Comparison of ENCODE assay signal across 8 cellular contexts in genomic region chr21:38219049-38219628, GRCh38. TPM values are rescaled to one million over a fixed set of nuclear protein-coding genes. Genes with fewer than 3 reads are reported as not detected.
DNase-seq lines count a peak whose midpoint lies in the region; ATAC-seq and TF ChIP-seq lines count a peak whose summit lies in the region.

No MANE protein-coding gene starts in this region.

- peak; percentile 81 for TF ChIP-seq CTCF in activated CD8-positive, alpha-beta T cell treated with anti-CD3 and anti-CD28 coated beads for 36 hours (IDR thresholded peaks at IDR 0.05)
- TF ChIP-seq CTCF in endothelial cell (IDR thresholded peaks at IDR 0.05; ENCODE audit: unreplicated experiment): peak; percentile 93

- H3K18ac ChIP-seq in mesendoderm (ENCODE audit: low read length): no peak overlapping the region

- H3K27me3 ChIP-seq in mesendoderm (ENCODE audit: insufficient read depth, low read length, poor library complexity): no peaks in the 10 kb centered on the region

- DNase-seq in DMS153 (lab: John Stamatoyannopoulos, UW) (peak; percentile 84), NCI-H82 (lab: John Stamatoyannopoulos, UW) (peak; percentile 81), endothelial cell (ENCODE audit: low spot score) (peak; percentile 62), mesendoderm (peak; percentile 84)
- DNase-seq in activated CD8-positive, alpha-beta T cell treated with anti-CD3 and anti-CD28 coated beads for 36 hours: peak; percentile 65
- DNase-seq in stimulated activated CD8-positive, alpha-beta memory T cell treated with anti-CD3 and anti-CD28 coated beads, Interleukin-4, amount 100 ng/mL, for 48 hours: peak; percentile 77

- no peaks in the 10 kb centered on the region for H3K36me3 ChIP-seq in mesendoderm (ENCODE audit: control insufficient read depth, insufficient read depth, low read length)

- no peak overlapping the region for H2BK120ac ChIP-seq in mesendoderm (ENCODE audit: low read depth, low read length)

- H2BK5ac ChIP-seq in mesendoderm (ENCODE audit: low read length): no peak overlapping the region

- H3K36me3 Mint-ChIP-seq in activated CD8-positive, alpha-beta T cell treated with anti-CD3 and anti-CD28 coated beads for 36 hours (ENCODE audit: low read depth): no peaks in the 10 kb centered on the region
- peaks cover 4% of the 10 kb centered on the region for H3K36me3 Mint-ChIP-seq in endothelial cell (ENCODE audit: low read depth, unreplicated experiment)

- peaks cover 13% of the 10 kb centered on the region for H3K9me3 Mint-ChIP-seq in activated CD8-positive, alpha-beta T cell treated with anti-CD3 and anti-CD28 coated beads for 36 hours
- peaks cover 5% of the 10 kb centered on the region for H3K9me3 Mint-ChIP-seq in endothelial cell (ENCODE audit: unreplicated experiment)

- no peaks in the 10 kb centered on the region for H3K4me1 ChIP-seq in mesendoderm (ENCODE audit: control insufficient read depth, low read depth, low read length)

- CTCF ChIA-PET in activated CD8-positive, alpha-beta T cell treated with anti-CD3 and anti-CD28 coated beads for 36 hours (lab: Charles Lee): interaction anchor here (0.6 to 5.2 kb wide), 18 partner anchors 11 to 219 kb away, joined by 3 to 55 read pairs (median 4); no protein-coding TSS in a partner anchor

- H3K79me1 ChIP-seq in mesendoderm (ENCODE audit: low read length): no peaks in the 10 kb centered on the region

- H3K23ac ChIP-seq in mesendoderm (ENCODE audit: low read length): no peak overlapping the region

- H3K4me3 Mint-ChIP-seq in activated CD8-positive, alpha-beta T cell treated with anti-CD3 and anti-CD28 coated beads for 36 hours: no peak overlapping the region
- no peak overlapping the region for H3K4me3 Mint-ChIP-seq in endothelial cell (ENCODE audit: unreplicated experiment)

- H3K27me3 Mint-ChIP-seq in activated CD8-positive, alpha-beta T cell treated with anti-CD3 and anti-CD28 coated beads for 36 hours: no peaks in the 10 kb centered on the region
- no peaks in the 10 kb centered on the region for H3K27me3 Mint-ChIP-seq in endothelial cell (ENCODE audit: unreplicated experiment)

- H2BK15ac ChIP-seq in mesendoderm (replicated peaks; ENCODE audit: low read depth): no peak overlapping the region

- H3K9ac ChIP-seq in mesendoderm (ENCODE audit: low read length): no peak overlapping the region

- H3K4ac ChIP-seq in mesendoderm (ENCODE audit: low read depth, low read length): no peak overlapping the region

- intact Hi-C loops in activated CD8-positive, alpha-beta T cell treated with anti-CD3 and anti-CD28 coated beads for 36 hours (cut with micrococcal nuclease): loop anchor here (5.0 kb wide), 1 partner anchor 133 kb away; no protein-coding TSS in a partner anchor

- POLR2A ChIA-PET in activated CD8-positive, alpha-beta T cell treated with anti-CD3 and anti-CD28 coated beads for 36 hours (lab: Charles Lee): interaction anchor here (0.6 kb wide), 2 partner anchors 53 to 113 kb away, joined by 3 read pairs; no protein-coding TSS in a partner anchor

- peak; percentile 48 for ATAC-seq in HG03354 (IDR thresholded peaks at IDR 0.05; ENCODE audit: poor library complexity, severe bottlenecking, unreplicated experiment)
- ATAC-seq in activated CD8-positive, alpha-beta T cell treated with anti-CD3 and anti-CD28 coated beads for 36 hours: peak; percentile 47
- no peak for ATAC-seq in GM21786 (IDR thresholded peaks at IDR 0.05; ENCODE audit: unreplicated experiment)

- H3K27ac ChIP-seq in mesendoderm (ENCODE audit: low read depth, low read length): no peak overlapping the region

- H3K4me1 Mint-ChIP-seq in activated CD8-positive, alpha-beta T cell treated with anti-CD3 and anti-CD28 coated beads for 36 hours (ENCODE audit: low read depth): no peaks in the 10 kb centered on the region
- no peaks in the 10 kb centered on the region for H3K4me1 Mint-ChIP-seq in endothelial cell (ENCODE audit: unreplicated experiment)

- H3K56ac ChIP-seq in mesendoderm (ENCODE audit: low read length): no peak overlapping the region

- H4K5ac ChIP-seq in mesendoderm (ENCODE audit: low read length): no peak overlapping the region

- H3K4me2 ChIP-seq in mesendoderm (ENCODE audit: low read length): no peak overlapping the region

- no peak overlapping the region for H2AK5ac ChIP-seq in mesendoderm (ENCODE audit: low read length)

- no CpG with 5 or more reads among the region's 7 CpGs for WGBS in mesendoderm (ENCODE audit: extremely low coverage, insufficient coverage, low lambda C conversion rate)

- H3K27ac Mint-ChIP-seq in activated CD8-positive, alpha-beta T cell treated with anti-CD3 and anti-CD28 coated beads for 36 hours: no peak overlapping the region
- no peak overlapping the region for H3K27ac Mint-ChIP-seq in endothelial cell (ENCODE audit: unreplicated experiment)

- H3K79me2 ChIP-seq in mesendoderm (ENCODE audit: control insufficient read depth, insufficient read depth, low read length): no peaks in the 10 kb centered on the region

- H4K8ac ChIP-seq in mesendoderm (ENCODE audit: low read depth, low read length): no peak overlapping the region

- H3K4me3 ChIP-seq in mesendoderm (ENCODE audit: low read length): no peak overlapping the region

RNA-seq across cellular contexts. Expression of gene KCNJ15, which starts 37.7 kb away (rescaled TPM):
- under 1 TPM in 1 of 2 experiments, not detected in 1; 0.43 TPM for total RNA-seq in activated CD8-positive, alpha-beta T cell treated with anti-CD3 and anti-CD28 coated beads for 36 hours
- 0.97 TPM for total RNA-seq in endothelial cell (ENCODE audit: unreplicated experiment)
- 0.17 TPM for polyA plus RNA-seq in mesendoderm (2013, experiment 1 of 2)
- 0.28 TPM for polyA plus RNA-seq in mesendoderm (2013, experiment 2 of 2)
